8 cellular contexts compared by ENCODE assay signal in the genomic region with DNA sequence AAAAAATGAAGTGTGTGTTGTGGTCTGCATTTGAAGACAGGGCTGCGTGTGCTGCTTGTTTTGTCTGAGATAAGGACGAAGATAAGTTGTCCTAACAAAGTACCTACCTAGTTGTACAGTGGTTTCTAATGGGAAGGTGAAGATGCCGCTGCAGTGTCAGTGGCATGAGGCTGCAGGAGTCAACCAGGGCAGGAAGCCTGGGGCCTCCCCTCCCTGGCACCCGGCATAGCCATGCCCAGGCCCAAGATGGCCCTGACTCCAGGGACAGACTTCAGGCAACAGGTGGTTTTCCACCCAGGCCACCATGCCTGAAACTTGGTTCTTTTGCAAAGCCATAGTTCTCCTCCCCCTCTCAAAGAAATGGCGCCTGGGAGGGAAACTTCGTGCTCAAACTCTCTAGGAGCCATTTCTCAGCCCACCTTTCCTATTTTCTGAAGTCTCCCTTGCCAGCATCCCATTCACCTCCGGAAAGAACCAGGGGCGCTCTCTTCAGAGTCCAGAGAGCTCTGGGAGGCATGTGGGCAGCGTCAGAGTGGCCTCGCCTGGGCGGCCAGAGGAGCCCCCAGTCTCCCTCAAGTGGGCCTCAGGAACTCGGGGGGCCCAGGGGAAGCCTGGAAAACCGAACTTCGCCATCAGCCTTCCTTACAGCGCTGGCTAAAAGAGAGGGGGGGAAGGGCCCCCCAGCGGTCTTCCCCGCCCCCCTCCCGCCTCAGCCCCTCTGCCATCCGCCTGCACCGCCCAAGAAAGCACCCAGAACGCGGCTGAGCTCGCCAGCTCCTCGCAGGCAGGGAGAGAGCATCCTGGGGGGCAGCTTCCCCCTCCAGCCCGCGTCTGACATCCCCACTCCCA. TPM values are rescaled to one million over a fixed set of nuclear protein-coding genes. Genes with fewer than 3 reads are reported as not detected.
DNase-seq lines count a peak whose midpoint lies in the region; ATAC-seq, FAIRE-seq and TF ChIP-seq lines count a peak whose summit lies in the region.

No MANE protein-coding gene starts in this region.

- no peak for TF ChIP-seq CTCF in SK-N-SH (IDR thresholded peaks at IDR 0.05)
- no peak for TF ChIP-seq CTCF in fibroblast of mammary gland (conservative IDR thresholded peaks at IDR 0.05; ENCODE audit: control insufficient read depth, insufficient read depth, low read depth, low read length)

- CTCF ChIA-PET in SK-N-SH (lab: Yijun Ruan, JAX) = interaction anchor here (0.6 to 3.3 kb wide), 4 partner anchors 40 to 276 kb away, joined by 3 to 11 read pairs (median 4); a partner anchor contains a TSS

- no peaks in the 10 kb centered on the region for H3K27me3 ChIP-seq in SK-N-SH (ENCODE audit: insufficient read depth)

- H4K20me1 ChIP-seq in SK-N-SH (ENCODE audit: insufficient read depth) = peaks cover 12% of the 10 kb centered on the region

- peaks cover 0 to 5% of the 10 kb centered on the region in 2 experiments for H3K36me3 ChIP-seq in SK-N-SH (replicated peaks in 1 of 2; ENCODE audit: control insufficient read depth in 1 of 2, insufficient read depth in 2 of 2, low read length in 1 of 2)

- peak overlapping the region; percentile 94 for H2AFZ ChIP-seq in SK-N-SH (ENCODE audit: low read depth)

- DNase-seq in SK-N-SH (peak; percentile 66), fibroblast of mammary gland (ENCODE audit: low read depth) (no peak), retina (peak; percentile 60), left lobe of liver (ENCODE audit: low spot score) (no peak), NCI-H774 (lab: John Stamatoyannopoulos, UW) (no peak), HTR-8/SVneo (ENCODE audit: insufficient read length, low spot score) (no peak)
- peak; percentile 63 for DNase-seq in activated CD8-positive, alpha-beta memory T cell treated with anti-CD3 and anti-CD28 coated beads, Interleukin-2, amount 50 U/mL, for 48 hours

- no peak for TF ChIP-seq EP300 in SK-N-SH (IDR thresholded peaks at IDR 0.05; ENCODE audit: borderline replicate concordance in 1 of 2, low read depth in 1 of 2, low read length in 1 of 2)

- H3K27ac ChIP-seq in SK-N-SH (ENCODE audit: low read depth in 2 of 2, low read length in 1 of 2) = peak overlapping the region; percentile 63 to 97

- no peak for FAIRE-seq in HTR-8/SVneo (lab: Jason Lieb, UNC)

- H3K4me3 ChIP-seq in SK-N-SH (ENCODE audit: low read depth in 2 of 2, low read length in 1 of 2) (peak overlapping the region; percentile 86 to 95), fibroblast of mammary gland (ENCODE audit: control insufficient read depth, low read depth, low read length) (peak overlapping the region; percentile 79)

- peaks cover 31 to 33% of the 10 kb centered on the region in 2 experiments for H3K4me1 ChIP-seq in SK-N-SH (ENCODE audit: control insufficient read depth in 1 of 2, insufficient read depth in 2 of 2, low read depth in 1 of 2, low read length in 1 of 2)

- H3K9me3 ChIP-seq in SK-N-SH = no peaks in the 10 kb centered on the region

- H3K4me2 ChIP-seq in SK-N-SH = peak overlapping the region; percentile 93

- 39% methylated on average over 15 of the region's 26 CpGs for WGBS in SK-N-SH (ENCODE audit: low lambda C conversion rate)

- POLR2A ChIA-PET in SK-N-SH (lab: Yijun Ruan, JAX) = interaction anchor here (0.6 to 2.3 kb wide), 5 partner anchors 16 to 406 kb away, joined by 3 to 10 read pairs (median 4); no protein-coding TSS in a partner anchor

- ATAC-seq in SK-N-SH treated with all-trans-retinoic acid at 6 μM for 48 hours (no peak), left lobe of liver (no peak)

- no peaks in the 10 kb centered on the region for H3K9me2 ChIP-seq in SK-N-SH

- H3F3A ChIP-seq in SK-N-SH (replicated peaks; ENCODE audit: insufficient read depth) = peaks cover 27% of the 10 kb centered on the region

- H3K9ac ChIP-seq in SK-N-SH = peak overlapping the region; percentile 83

- H3K79me2 ChIP-seq in SK-N-SH (ENCODE audit: insufficient read depth) = peaks cover 25% of the 10 kb centered on the region

- TF ChIP-seq RAD21 in SK-N-SH (IDR thresholded peaks at IDR 0.05; ENCODE audit: low read length) = no peak

TF ChIP-seq in SK-N-SH, 30 proteins besides CTCF, POLR2A, EP300 and RAD21 (continues in another document):
- no peak for TF ChIP-seq TEAD4 (IDR thresholded peaks at IDR 0.05; ENCODE audit: borderline replicate concordance, insufficient read depth)
- no peak for TF ChIP-seq USF2 (IDR thresholded peaks at IDR 0.05; ENCODE audit: borderline replicate concordance, low read depth, low read length)
- TF ChIP-seq IRF3 (IDR thresholded peaks at IDR 0.05; ENCODE audit: low read depth, low read length) = no peak
- no peak for TF ChIP-seq MEF2A (IDR thresholded peaks at IDR 0.05; ENCODE audit: borderline replicate concordance, low read depth)
- no peak for TF ChIP-seq JUND (IDR thresholded peaks at IDR 0.05)
- no peak for TF ChIP-seq TAF1 (IDR thresholded peaks at IDR 0.05; ENCODE audit: borderline replicate concordance, low read depth, low read length)
- TF ChIP-seq RFX5 (IDR thresholded peaks at IDR 0.05; ENCODE audit: low read length) = no peak
- no peak for TF ChIP-seq RCOR1 (IDR thresholded peaks at IDR 0.05; ENCODE audit: low read length)
- TF ChIP-seq SIN3A (IDR thresholded peaks at IDR 0.05; ENCODE audit: borderline replicate concordance, low read depth, low read length) = peak; percentile 25; the same call in 1 of the 2 replicates
- no peak for TF ChIP-seq ELF1 (IDR thresholded peaks at IDR 0.05)

TF ChIP-seq in SK-N-SH treated with all-trans-retinoic acid at 6 μM for 48 hours, 23 proteins besides CTCF, POLR2A, EP300 and RAD21:
- TF ChIP-seq PATZ1 (CRISPR knock-in tag; IDR thresholded peaks at IDR 0.05; ENCODE audit: borderline replicate concordance) = no peak
- TF ChIP-seq, protein P1, sequence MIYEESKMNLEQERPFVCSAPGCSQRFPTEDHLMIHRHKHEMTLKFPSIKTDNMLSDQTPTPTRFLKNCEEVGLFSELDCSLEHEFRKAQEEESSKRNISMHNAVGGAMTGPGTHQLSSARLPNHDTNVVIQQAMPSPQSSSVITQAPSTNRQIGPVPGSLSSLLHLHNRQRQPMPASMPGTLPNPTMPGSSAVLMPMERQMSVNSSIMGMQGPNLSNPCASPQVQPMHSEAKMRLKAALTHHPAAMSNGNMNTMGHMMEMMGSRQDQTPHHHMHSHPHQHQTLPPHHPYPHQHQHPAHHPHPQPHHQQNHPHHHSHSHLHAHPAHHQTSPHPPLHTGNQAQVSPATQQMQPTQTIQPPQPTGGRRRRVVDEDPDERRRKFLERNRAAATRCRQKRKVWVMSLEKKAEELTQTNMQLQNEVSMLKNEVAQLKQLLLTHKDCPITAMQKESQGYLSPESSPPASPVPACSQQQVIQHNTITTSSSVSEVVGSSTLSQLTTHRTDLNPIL (CRISPR knock-in tag; IDR thresholded peaks at IDR 0.05; ENCODE audit: low read depth) = no peak
- no peak for TF ChIP-seq TSHZ2 (CRISPR knock-in tag; IDR thresholded peaks at IDR 0.05)
- no peak for TF ChIP-seq SNAI2 (CRISPR knock-in tag; IDR thresholded peaks at IDR 0.05)
- no peak for TF ChIP-seq ESRRG (CRISPR knock-in tag; IDR thresholded peaks at IDR 0.05)
- no peak for TF ChIP-seq RARB (CRISPR knock-in tag; IDR thresholded peaks at IDR 0.05)
- TF ChIP-seq OSR1 (CRISPR knock-in tag; IDR thresholded peaks at IDR 0.05) = no peak
- TF ChIP-seq ARNTL (CRISPR knock-in tag; IDR thresholded peaks at IDR 0.05; ENCODE audit: borderline replicate concordance, low read depth) = no peak
- TF ChIP-seq PPARA (CRISPR knock-in tag; IDR thresholded peaks at IDR 0.05; ENCODE audit: borderline replicate concordance) = no peak
- no peak for TF ChIP-seq ISL1 (CRISPR knock-in tag; IDR thresholded peaks at IDR 0.05)

RNA-seq across cellular contexts. Expression of gene KAT6B, which starts 2.0 kb away (rescaled TPM):
- polyA plus RNA-seq in SK-N-SH (2012; rRNA removed) = 4.3 and 4.6 TPM in 2 replicates
- 5.8 and 6.1 TPM in 2 replicates for polyA plus RNA-seq in SK-N-SH (2012; cell fraction: cytosol; rRNA removed)
- polyA plus RNA-seq in SK-N-SH (2012; cell fraction: nucleus; rRNA removed) = 11.5 and 13.6 TPM in 2 replicates
- 9.4 TPM for total RNA-seq in left lobe of liver

Comparison
In these comparisons a context has a peak if more than half of its experiments do, and no peak if none do; other contexts are left out.
1. DNase-seq: peak in SK-N-SH (single experiment), activated CD8-positive, alpha-beta memory T cell treated with anti-CD3 and anti-CD28 coated beads, Interleukin-2, amount 50 U/mL, for 48 hours (single experiment) and retina (single experiment); none in fibroblast of mammary gland (single experiment), left lobe of liver (single experiment), NCI-H774 (single experiment) and HTR-8/SVneo (single experiment).